ENCODE assay signal across 10 cellular contexts in the genomic region with DNA sequence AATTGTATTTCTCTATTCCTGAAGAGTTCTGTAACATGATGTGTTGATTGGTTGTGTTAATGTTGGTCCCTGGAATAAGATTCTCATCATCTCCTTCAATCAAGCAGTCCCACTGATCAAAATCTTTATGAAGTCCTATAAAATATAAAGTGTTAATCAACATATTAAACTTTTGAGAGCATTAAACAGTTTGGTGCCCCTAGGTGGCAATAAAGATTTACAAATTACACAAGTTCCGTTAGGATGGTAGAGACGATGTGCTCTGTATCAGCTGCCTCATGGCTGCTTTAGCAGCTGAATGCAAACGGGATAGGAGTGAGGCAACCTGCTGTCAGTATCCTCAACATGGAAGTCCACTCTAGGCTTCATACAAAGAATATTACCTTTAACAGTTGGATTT. TPM values are rescaled to one million over a fixed set of nuclear protein-coding genes. Genes with fewer than 3 reads are reported as not detected.
DNase-seq lines count a peak whose midpoint lies in the region; ATAC-seq, FAIRE-seq and TF ChIP-seq lines count a peak whose summit lies in the region.
"Had no signal": no experiment of that assay in that cellular context is flagged by ENCODE, and none has a peak within 500 bp of the region (broad histone marks: within the 10 kb centered on the region; RNA-seq: fewer than 3 reads in every experiment).

No MANE protein-coding gene starts in this region.

- no peak for TF ChIP-seq POLR2A in testis (IDR thresholded peaks at IDR 0.05)
- no peak for TF ChIP-seq POLR2A in thyroid gland (IDR thresholded peaks at IDR 0.05)

- intact Hi-C loops in Right ventricle myocardium superior (cut with DNase I) = no loop called here
- intact Hi-C loops in Right ventricle myocardium inferior (cut with DNase I) = loop anchor here (10.0 kb wide), 1 partner anchor 80 kb away; no protein-coding TSS in a partner anchor
- intact Hi-C loops in testis (cut with DNase I; ENCODE audit: low total_unique reads) = no loop called here
- intact Hi-C loops in thyroid gland (cut with DNase I) = no loop called here

- 10 to 50% methylated on average over 3 of the region's 3 CpGs for WGBS in testis, 2 donors
- WGBS in thyroid gland, 2 donors = 14 to 26% methylated on average over 3 of the region's 3 CpGs

- H3K27me3 ChIP-seq in testis (no peaks in the 10 kb centered on the region), thyroid gland (no peaks in the 10 kb centered on the region)

- H3K27ac ChIP-seq in testis = no peak overlapping the region
- no peak overlapping the region for H3K27ac ChIP-seq in thyroid gland

- DNase-seq in Right ventricle myocardium superior (no peak), Right ventricle myocardium inferior (ENCODE audit: missing footprints) (no peak), RKO (ENCODE audit: low spot score) (peak; percentile 65), foreskin melanocyte (peak; percentile 15), testis (peak; percentile 23), RCC 7860 (ENCODE audit: low spot score) (no peak), thyroid gland (no peak)
- DNase-seq: activated naive CD8-positive, alpha-beta T cell treated with anti-CD3 and anti-CD28 coated beads, Interleukin-2, amount 10 ng/mL, durations not matched to agents 7 days and 5 days had no signal

- ATAC-seq in Right ventricle myocardium superior (ENCODE audit: poor library complexity) (peak; percentile 68), Right ventricle myocardium inferior (no peak), HG03354 (IDR thresholded peaks at IDR 0.05; ENCODE audit: poor library complexity, severe bottlenecking, unreplicated experiment) (no peak)

- H3K36me3 ChIP-seq in testis (ENCODE audit: low read depth, missing control alignments) (no peaks in the 10 kb centered on the region), thyroid gland (no peaks in the 10 kb centered on the region)

- no peaks in the 10 kb centered on the region for H3K9me3 ChIP-seq in testis
- no peaks in the 10 kb centered on the region for H3K9me3 ChIP-seq in thyroid gland

- no peak for FAIRE-seq in RCC 7860 (lab: Jason Lieb, UNC)
- FAIRE-seq: islet of Langerhans had no signal

- no peak overlapping the region for H3K4me3 ChIP-seq in testis
- no peak overlapping the region for H3K4me3 ChIP-seq in thyroid gland (replicated peaks in 1 of 3)

- H3K4me1 ChIP-seq in testis (no peaks in the 10 kb centered on the region), thyroid gland (peaks cover 6 to 8% of the 10 kb centered on the region in 2 donors)

- no peak for TF ChIP-seq CTCF in testis (IDR thresholded peaks at IDR 0.05)
- TF ChIP-seq CTCF in thyroid gland (IDR thresholded peaks at IDR 0.05) = peak in 3 of 6 experiments; percentile 34 to 49 (median 42)

RNA-seq across cellular contexts. Expression of gene TDRD6, which starts 16.9 kb away (rescaled TPM):
- total RNA-seq in Right ventricle myocardium superior (0.32 TPM), Right ventricle myocardium inferior (0.35 TPM), testis (10 to 100 TPM; 28.1 to 42.2 TPM), thyroid gland (1 to 10 TPM in 3 of 4 donors, under 1 TPM in 1; 0.88 to 1.8 (median 1.4) TPM)
- 51.3 TPM for polyA plus RNA-seq in testis (ENCODE audit: insufficient read depth, low read depth, low replicate concordance)
- total RNA-seq: activated naive CD8-positive, alpha-beta T cell treated with anti-CD3 and anti-CD28 coated beads, Interleukin-2, amount 10 ng/mL, durations not matched to agents 7 days and 5 days had no signal

RNA-seq across cellular contexts. Expression of gene PLA2G7, which starts 30.6 kb away (rescaled TPM):
- 0.27 TPM for total RNA-seq in Right ventricle myocardium superior
- 0.14 TPM for total RNA-seq in Right ventricle myocardium inferior
- under 1 TPM; 0.31 to 0.74 TPM for total RNA-seq in testis
- 2.1 TPM for polyA plus RNA-seq in testis (ENCODE audit: insufficient read depth, low read depth, low replicate concordance)
- 10 to 100 TPM; 10.0 to 14.3 (median 11.6) TPM for total RNA-seq in thyroid gland

RNA-seq across cellular contexts. Expression of gene ANKRD66, which starts 42.2 kb away (rescaled TPM):
- total RNA-seq in Right ventricle myocardium superior (not detected), Right ventricle myocardium inferior (not detected), testis (not detected), thyroid gland (not detected)
- polyA plus RNA-seq in testis (ENCODE audit: insufficient read depth, low read depth, low replicate concordance) = 0.83 TPM
- total RNA-seq: activated naive CD8-positive, alpha-beta T cell treated with anti-CD3 and anti-CD28 coated beads, Interleukin-2, amount 10 ng/mL, durations not matched to agents 7 days and 5 days had no signal

RNA-seq across cellular contexts. Expression of gene SLC25A27, which starts 51.8 kb away (rescaled TPM):
- total RNA-seq in Right ventricle myocardium superior (11.7 TPM), Right ventricle myocardium inferior (11.1 TPM), testis (10 to 100 TPM; 72.8 to 81.8 TPM), thyroid gland (10 to 100 TPM; 26.6 to 81.4 (median 46.5) TPM)
- 26.3 TPM for polyA plus RNA-seq in testis (ENCODE audit: insufficient read depth, low read depth, low replicate concordance)

RNA-seq across cellular contexts. Expression of gene CYP39A1, which starts 51.9 kb away (rescaled TPM):
- total RNA-seq in Right ventricle myocardium superior (4.7 TPM), Right ventricle myocardium inferior (4.8 TPM), testis (10 to 100 TPM; 13.5 to 14.1 TPM), thyroid gland (10 to 100 TPM in 3 of 4 donors, 1 to 10 TPM in 1; 6.3 to 18.3 (median 13.0) TPM)
- 6.5 TPM for polyA plus RNA-seq in testis (ENCODE audit: insufficient read depth, low read depth, low replicate concordance)
- total RNA-seq: activated naive CD8-positive, alpha-beta T cell treated with anti-CD3 and anti-CD28 coated beads, Interleukin-2, amount 10 ng/mL, durations not matched to agents 7 days and 5 days had no signal

Comparison
In these comparisons a context has a peak if more than half of its experiments do, and no peak if none do; other contexts are left out.
1. DNase-seq: peak in RKO (single experiment), foreskin melanocyte (single experiment) and testis (single experiment); none in Right ventricle myocardium superior (single experiment), Right ventricle myocardium inferior (single experiment), RCC 7860 (single experiment) and thyroid gland (0 of 2).
2. RNA of gene TDRD6, which starts 16.9 kb away (total RNA-seq): 28.1 to 42.2 TPM in testis; 0.88 to 1.8 TPM in thyroid gland, 0.35 TPM in Right ventricle myocardium inferior (single experiment) and 0.32 TPM in Right ventricle myocardium superior (single experiment); every median in the first group is over 10 times any median in the second.